Comparison of ENCODE assay signal across 22 cellular contexts in the genomic region with DNA sequence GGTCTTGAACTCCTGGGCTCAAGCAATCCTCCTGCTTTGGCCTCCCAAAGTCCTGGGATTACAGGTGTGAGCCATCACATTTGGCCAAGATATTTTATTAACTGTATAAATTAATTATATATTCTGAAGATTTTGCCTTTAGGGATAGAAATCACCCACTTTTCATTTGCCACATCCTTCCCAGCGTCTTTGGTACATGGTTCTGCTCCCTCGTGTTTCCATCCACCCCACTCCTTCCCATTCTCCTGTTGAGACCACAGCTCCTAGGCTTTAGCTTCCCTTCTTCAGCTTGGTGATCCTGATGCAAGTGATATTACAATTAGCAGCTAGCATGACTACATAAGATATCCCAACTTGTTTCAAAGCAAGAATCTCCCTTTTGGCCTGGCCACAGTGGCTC. TPM values are rescaled to one million over a fixed set of nuclear protein-coding genes. Genes with fewer than 3 reads are reported as not detected.
DNase-seq lines count a peak whose midpoint lies in the region; ATAC-seq and TF ChIP-seq lines count a peak whose summit lies in the region.
"Had no signal": no experiment of that assay in that cellular context is flagged by ENCODE, and none has a peak within 500 bp of the region (broad histone marks: within the 10 kb centered on the region; RNA-seq: fewer than 3 reads in every experiment).

No MANE protein-coding gene starts in this region.

- no peak for ATAC-seq in HG03571 (IDR thresholded peaks at IDR 0.05; ENCODE audit: unreplicated experiment)
- ATAC-seq: GM12878, GM23338 had no signal

- H3K4me1 Mint-ChIP-seq in chondrocyte (ENCODE audit: low read depth) (peaks cover 28% of the 10 kb centered on the region), nephron (peaks cover 63% of the 10 kb centered on the region), progenitor cell of endocrine pancreas (ENCODE audit: low read depth) (peaks cover 11% of the 10 kb centered on the region)
- peaks cover 8% of the 10 kb centered on the region for H3K4me1 Mint-ChIP-seq in activated T-cell treated with anti-CD3 and anti-CD28 coated beads, Interleukin-2, amount 50 U/mL, for 24 hours (ENCODE audit: low read depth)
- H3K4me1 Mint-ChIP-seq: GM23338 had no signal

- peak overlapping the region; percentile 31 for H3K27ac ChIP-seq in SJSA1

- H3K36me3 Mint-ChIP-seq in chondrocyte (ENCODE audit: low read depth): no peaks in the 10 kb centered on the region
- H3K36me3 Mint-ChIP-seq in nephron (ENCODE audit: low read depth): peaks cover 4% of the 10 kb centered on the region
- H3K36me3 Mint-ChIP-seq in progenitor cell of endocrine pancreas (ENCODE audit: insufficient read depth): peaks cover 6% of the 10 kb centered on the region
- H3K36me3 Mint-ChIP-seq in activated T-cell treated with anti-CD3 and anti-CD28 coated beads, Interleukin-2, amount 50 U/mL, for 24 hours (ENCODE audit: low read depth): no peaks in the 10 kb centered on the region
- H3K36me3 Mint-ChIP-seq: CD4-positive, CD25-positive, alpha-beta regulatory T cell had no signal

- H3K9me3 ChIP-seq in SJSA1 (replicated peaks): peaks cover 4% of the 10 kb centered on the region
- H3K9me3 ChIP-seq: BE2C had no signal

- H3K27me3 Mint-ChIP-seq in chondrocyte (ENCODE audit: low read depth): no peaks in the 10 kb centered on the region
- no peaks in the 10 kb centered on the region for H3K27me3 Mint-ChIP-seq in nephron (ENCODE audit: low read depth)
- no peaks in the 10 kb centered on the region for H3K27me3 Mint-ChIP-seq in progenitor cell of endocrine pancreas
- H3K27me3 Mint-ChIP-seq in activated T-cell treated with anti-CD3 and anti-CD28 coated beads, Interleukin-2, amount 50 U/mL, for 24 hours: no peaks in the 10 kb centered on the region
- H3K27me3 Mint-ChIP-seq: CD4-positive, CD25-positive, alpha-beta regulatory T cell; CD8-positive, alpha-beta memory T cell had no signal

- H3K4me3 Mint-ChIP-seq in chondrocyte (ENCODE audit: unreplicated experiment): no peak overlapping the region
- H3K4me3 Mint-ChIP-seq in nephron: no peak overlapping the region
- H3K4me3 Mint-ChIP-seq in progenitor cell of endocrine pancreas (ENCODE audit: low read depth): no peak overlapping the region
- no peak overlapping the region for H3K4me3 Mint-ChIP-seq in activated T-cell treated with anti-CD3 and anti-CD28 coated beads, Interleukin-2, amount 50 U/mL, for 24 hours
- H3K4me3 Mint-ChIP-seq: CD4-positive, CD25-positive, alpha-beta regulatory T cell; CD8-positive, alpha-beta memory T cell; GM23338; IgD-negative memory B cell had no signal

- H3K36me3 ChIP-seq in SJSA1: no peaks in the 10 kb centered on the region
- H3K36me3 ChIP-seq: BE2C had no signal

- H3K9me3 Mint-ChIP-seq in chondrocyte (ENCODE audit: low read depth): peaks cover 3% of the 10 kb centered on the region
- H3K9me3 Mint-ChIP-seq in nephron: peaks cover 4% of the 10 kb centered on the region
- H3K9me3 Mint-ChIP-seq in progenitor cell of endocrine pancreas (ENCODE audit: low read depth): peaks cover 8% of the 10 kb centered on the region
- H3K9me3 Mint-ChIP-seq in activated T-cell treated with anti-CD3 and anti-CD28 coated beads, Interleukin-2, amount 50 U/mL, for 24 hours: no peaks in the 10 kb centered on the region
- H3K9me3 Mint-ChIP-seq: CD4-positive, CD25-positive, alpha-beta regulatory T cell; CD8-positive, alpha-beta memory T cell had no signal

- no peak for TF ChIP-seq CTCF in chondrocyte (IDR thresholded peaks at IDR 0.05)
- TF ChIP-seq CTCF in nephron (IDR thresholded peaks at IDR 0.05; ENCODE audit: unreplicated experiment in 3 of 3): no peak
- TF ChIP-seq CTCF in progenitor cell of endocrine pancreas (IDR thresholded peaks at IDR 0.05; ENCODE audit: unreplicated experiment): no peak

- H3K4me3 ChIP-seq in SJSA1: no peak overlapping the region
- H3K4me3 ChIP-seq: GM12878, GM23338 had no signal

- peaks cover 30% of the 10 kb centered on the region for H3K4me1 ChIP-seq in SJSA1 (replicated peaks)
- H3K4me1 ChIP-seq: BE2C had no signal

- peak overlapping the region; percentile 46 for H3K27ac Mint-ChIP-seq in chondrocyte (ENCODE audit: unreplicated experiment)
- H3K27ac Mint-ChIP-seq in nephron: peak overlapping the region; percentile 85 to 94 (median 92)
- H3K27ac Mint-ChIP-seq in progenitor cell of endocrine pancreas: peak overlapping the region; percentile 68
- H3K27ac Mint-ChIP-seq in activated T-cell treated with anti-CD3 and anti-CD28 coated beads, Interleukin-2, amount 50 U/mL, for 24 hours: no peak overlapping the region
- H3K27ac Mint-ChIP-seq: CD4-positive, CD25-positive, alpha-beta regulatory T cell; CD8-positive, alpha-beta memory T cell; GM23338; IgD-negative memory B cell had no signal

- H3K27me3 ChIP-seq in SJSA1 (replicated peaks): no peaks in the 10 kb centered on the region
- H3K27me3 ChIP-seq: BE2C had no signal

- no peak for DNase-seq in SJSA1 (ENCODE audit: low read depth in 1 of 2, low spot score in 2 of 2)
- DNase-seq in chondrocyte (ENCODE audit: low spot score): no peak
- DNase-seq in progenitor cell of endocrine pancreas (ENCODE audit: low spot score, unreplicated experiment): no peak
- no peak for DNase-seq in activated T-cell treated with anti-CD3 and anti-CD28 coated beads, Interleukin-2, amount 50 U/mL, for 24 hours
- no peak for DNase-seq in NCI-H2227 treated with DMSO at 0.1 percent for 48 hours (lab: John Stamatoyannopoulos, UW)
- DNase-seq in GM19240 (ENCODE audit: insufficient read length, low spot score): no peak
- DNase-seq: ACHN; BE2C; C1 segment of cervical spinal cord; CD4-positive, CD25-positive, alpha-beta regulatory T cell; CD8-positive, alpha-beta memory T cell; COR-L47; DMS 273 treated with DMSO at 0.1 percent for 48 hours; DMS53; DND-41 had no signal

RNA-seq across cellular contexts. Expression of a gene that starts 8.4 kb away (rescaled TPM):
- not detected in 2 replicates for total RNA-seq in SJSA1 (2014; rRNA removed; shearing (Covaris generic))
- total RNA-seq in chondrocyte: 0.20 TPM in 1 of 3 replicates, not detected in the others
- 17.8 and 23.7 TPM in 2 replicates for total RNA-seq in progenitor cell of endocrine pancreas
- total RNA-seq: CD4-positive, CD25-positive, alpha-beta regulatory T cell; CD8-positive, alpha-beta memory T cell; G401; GM23338 had no signal

RNA-seq across cellular contexts. Expression of a gene that starts 44.1 kb away (rescaled TPM):
- 0.87 TPM in 1 of 2 replicates, not detected in the other for total RNA-seq in SJSA1 (2014; rRNA removed; shearing (Covaris generic))
- not detected in 3 replicates for total RNA-seq in chondrocyte
- not detected in 2 replicates for total RNA-seq in progenitor cell of endocrine pancreas
- total RNA-seq: G401, GM23338, HepG2 had no signal

RNA-seq across cellular contexts. Expression of a gene that starts 52.1 kb away (rescaled TPM):
- total RNA-seq in SJSA1 (2014; rRNA removed; shearing (Covaris generic)): 20.4 and 21.6 TPM in 2 replicates
- total RNA-seq in chondrocyte (10.3 to 13.9 TPM (median 10.4 TPM) in 3 replicates), progenitor cell of endocrine pancreas (29.3 and 31.8 TPM in 2 replicates)
- total RNA-seq: G401 had no signal

Comparison
In these comparisons a context has a peak if more than half of its experiments do, and no peak if none do; other contexts are left out.
1. RNA of a gene that starts 8.4 kb away (total RNA-seq): 17.8 to 23.7 TPM in progenitor cell of endocrine pancreas; 0.20 TPM in chondrocyte and not detected in SJSA1; every median in the first group is over 10 times any median in the second.